7 cellular contexts compared by ENCODE assay signal in the genomic region with DNA sequence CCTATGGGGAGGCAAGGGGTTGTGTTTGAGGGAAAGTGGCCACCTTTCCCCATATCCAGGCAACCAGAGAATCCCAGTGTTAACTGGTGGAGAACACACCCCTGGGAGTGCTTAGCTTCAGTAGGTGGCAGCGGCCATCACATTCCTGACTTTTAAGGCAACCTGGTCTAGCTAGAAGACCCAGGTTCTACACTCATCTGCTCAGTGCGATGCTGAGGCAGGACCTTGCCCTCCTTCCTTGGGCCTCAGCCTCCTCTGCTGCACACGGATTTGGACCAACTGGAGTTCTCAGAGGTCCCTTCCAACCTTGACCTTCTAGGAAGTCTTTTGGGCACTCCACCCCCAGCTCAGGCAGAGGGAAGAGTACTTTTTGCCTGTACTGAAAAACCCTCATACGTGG. TPM values are rescaled to one million over a fixed set of nuclear protein-coding genes. Genes with fewer than 3 reads are reported as not detected.
DNase-seq lines count a peak whose midpoint lies in the region; ATAC-seq and TF ChIP-seq lines count a peak whose summit lies in the region.

No MANE protein-coding gene starts in this region.

- peaks cover 24% of the 10 kb centered on the region for H4K20me1 ChIP-seq in GM23338 (replicated peaks; ENCODE audit: insufficient read depth)

- H3K4me2 ChIP-seq in GM23338 (peak overlapping the region; percentile 99), skeletal muscle satellite cell (ENCODE audit: low read length) (peak overlapping the region; percentile 96)

- H3K27me3 ChIP-seq in GM23338 (ENCODE audit: insufficient read depth) (no peaks in the 10 kb centered on the region), esophagus muscularis mucosa (no peaks in the 10 kb centered on the region), skeletal muscle satellite cell (ENCODE audit: control insufficient read depth, insufficient read depth, low read length) (no peaks in the 10 kb centered on the region), BE2C (no peaks in the 10 kb centered on the region)

- peak overlapping the region; percentile 98 for H3K4me3 ChIP-seq in GM23338
- no peak overlapping the region for H3K4me3 ChIP-seq in esophagus muscularis mucosa
- no peak overlapping the region for H3K4me3 ChIP-seq in skeletal muscle satellite cell (ENCODE audit: low read length)
- H3K4me3 ChIP-seq in BE2C (ENCODE audit: low read depth, low read length) = no peak overlapping the region

- H3K79me2 ChIP-seq in GM23338 (replicated peaks; ENCODE audit: insufficient read depth) = 0 out of 2 replicates have a peak, but pooled peaks cover 6% of the 10 kb centered on the region

- 32% methylated on average over 2 of the region's 4 CpGs for WGBS in esophagus muscularis mucosa

- no peaks in the 10 kb centered on the region for H3K9me3 ChIP-seq in T-helper 17 cell (ENCODE audit: control insufficient read depth, low read length, poor library complexity, severe bottlenecking)
- H3K9me3 ChIP-seq in esophagus muscularis mucosa = no peaks in the 10 kb centered on the region
- H3K9me3 ChIP-seq in skeletal muscle satellite cell (replicated peaks; ENCODE audit: low read length) = no peaks in the 10 kb centered on the region
- H3K9me3 ChIP-seq in BE2C = no peaks in the 10 kb centered on the region

- no peaks in the 10 kb centered on the region for H3K9me3 Mint-ChIP-seq in GM23338

- TF ChIP-seq EP300 in esophagus muscularis mucosa (IDR thresholded peaks at IDR 0.05) = no peak

- H3K27ac Mint-ChIP-seq in GM23338 (peak overlapping the region; percentile 34), T-helper 17 cell (peak overlapping the region; percentile 91)

- peaks cover 39% of the 10 kb centered on the region for H3K4me1 Mint-ChIP-seq in GM23338
- H3K4me1 Mint-ChIP-seq in T-helper 17 cell = peaks cover 59% of the 10 kb centered on the region

- H3K36me3 Mint-ChIP-seq in GM23338 (ENCODE audit: low read depth) (peaks cover 26% of the 10 kb centered on the region), T-helper 17 cell (ENCODE audit: low read depth) (peaks cover 3% of the 10 kb centered on the region)

- TF ChIP-seq POLR2A in esophagus muscularis mucosa (IDR thresholded peaks at IDR 0.05; ENCODE audit: low read depth) = no peak

- no peak for DNase-seq in GM23338 (ENCODE audit: low spot score)
- no peak for DNase-seq in T-helper 17 cell
- DNase-seq in esophagus muscularis mucosa (ENCODE audit: extremely low spot score) = no peak
- DNase-seq in BE2C = no peak

- peaks cover 49% of the 10 kb centered on the region for H3F3A ChIP-seq in GM23338 (replicated peaks; ENCODE audit: low read depth)

- peak overlapping the region; percentile 89 for H3K9ac ChIP-seq in skeletal muscle satellite cell (ENCODE audit: low read depth, low read length)

- intact Hi-C loops in esophagus muscularis mucosa (cut with DNase I) = loop anchor here (10.0 kb wide), 1 partner anchor 94 kb away; no protein-coding TSS in a partner anchor

- no peak for TF ChIP-seq CTCF in GM23338 (conservative IDR thresholded peaks at IDR 0.05; ENCODE audit: low read depth in 2 of 2)
- no peak for TF ChIP-seq CTCF in esophagus muscularis mucosa (IDR thresholded peaks at IDR 0.05)
- no peak for TF ChIP-seq CTCF in BE2C (IDR thresholded peaks at IDR 0.05; ENCODE audit: low read depth, low read length)

- H3K27me3 Mint-ChIP-seq in GM23338 (ENCODE audit: insufficient read depth, low read depth, poor library complexity) (peaks cover 26% of the 10 kb centered on the region), T-helper 17 cell (no peaks in the 10 kb centered on the region)

- peaks cover 33% of the 10 kb centered on the region for H3K4me1 ChIP-seq in GM23338 (ENCODE audit: insufficient read depth)
- H3K4me1 ChIP-seq in esophagus muscularis mucosa = peaks cover 57 to 68% (median 60%) of the 10 kb centered on the region in 4 donors
- peaks cover 51% of the 10 kb centered on the region for H3K4me1 ChIP-seq in skeletal muscle satellite cell (ENCODE audit: control insufficient read depth, insufficient read depth, low read length)
- H3K4me1 ChIP-seq in BE2C = no peaks in the 10 kb centered on the region

- H2AFZ ChIP-seq in GM23338 = no peak overlapping the region

- no peak for ATAC-seq in GM23338
- ATAC-seq in T-helper 17 cell = no peak
- no peak for ATAC-seq in HG03139 (IDR thresholded peaks at IDR 0.05; ENCODE audit: unreplicated experiment)
- no peak for ATAC-seq in HG03097 (IDR thresholded peaks at IDR 0.05; ENCODE audit: low FRiP score, unreplicated experiment)

- H3K36me3 ChIP-seq in GM23338 (ENCODE audit: insufficient read depth) (peaks cover 8% of the 10 kb centered on the region), esophagus muscularis mucosa (peaks cover 14 to 48% (median 36%) of the 10 kb centered on the region in 4 donors), skeletal muscle satellite cell (ENCODE audit: insufficient read depth, low read length) (peaks cover 41% of the 10 kb centered on the region), BE2C (peaks cover 22% of the 10 kb centered on the region)

- peak overlapping the region; percentile 87 for H3K27ac ChIP-seq in GM23338 (ENCODE audit: low read depth)
- peak overlapping the region; percentile 34 to 96 (median 88) for H3K27ac ChIP-seq in esophagus muscularis mucosa (replicated peaks in 1 of 4)

- H3K9me2 ChIP-seq in GM23338 (ENCODE audit: insufficient read depth) = no peaks in the 10 kb centered on the region

- peak overlapping the region; percentile 91 for H3K4me3 Mint-ChIP-seq in GM23338
- H3K4me3 Mint-ChIP-seq in T-helper 17 cell = peak overlapping the region; percentile 97

TF ChIP-seq in GM23338, 12 proteins besides CTCF, POLR2A, EP300 and RAD21 (continues in another document):
- TF ChIP-seq, protein P1, sequence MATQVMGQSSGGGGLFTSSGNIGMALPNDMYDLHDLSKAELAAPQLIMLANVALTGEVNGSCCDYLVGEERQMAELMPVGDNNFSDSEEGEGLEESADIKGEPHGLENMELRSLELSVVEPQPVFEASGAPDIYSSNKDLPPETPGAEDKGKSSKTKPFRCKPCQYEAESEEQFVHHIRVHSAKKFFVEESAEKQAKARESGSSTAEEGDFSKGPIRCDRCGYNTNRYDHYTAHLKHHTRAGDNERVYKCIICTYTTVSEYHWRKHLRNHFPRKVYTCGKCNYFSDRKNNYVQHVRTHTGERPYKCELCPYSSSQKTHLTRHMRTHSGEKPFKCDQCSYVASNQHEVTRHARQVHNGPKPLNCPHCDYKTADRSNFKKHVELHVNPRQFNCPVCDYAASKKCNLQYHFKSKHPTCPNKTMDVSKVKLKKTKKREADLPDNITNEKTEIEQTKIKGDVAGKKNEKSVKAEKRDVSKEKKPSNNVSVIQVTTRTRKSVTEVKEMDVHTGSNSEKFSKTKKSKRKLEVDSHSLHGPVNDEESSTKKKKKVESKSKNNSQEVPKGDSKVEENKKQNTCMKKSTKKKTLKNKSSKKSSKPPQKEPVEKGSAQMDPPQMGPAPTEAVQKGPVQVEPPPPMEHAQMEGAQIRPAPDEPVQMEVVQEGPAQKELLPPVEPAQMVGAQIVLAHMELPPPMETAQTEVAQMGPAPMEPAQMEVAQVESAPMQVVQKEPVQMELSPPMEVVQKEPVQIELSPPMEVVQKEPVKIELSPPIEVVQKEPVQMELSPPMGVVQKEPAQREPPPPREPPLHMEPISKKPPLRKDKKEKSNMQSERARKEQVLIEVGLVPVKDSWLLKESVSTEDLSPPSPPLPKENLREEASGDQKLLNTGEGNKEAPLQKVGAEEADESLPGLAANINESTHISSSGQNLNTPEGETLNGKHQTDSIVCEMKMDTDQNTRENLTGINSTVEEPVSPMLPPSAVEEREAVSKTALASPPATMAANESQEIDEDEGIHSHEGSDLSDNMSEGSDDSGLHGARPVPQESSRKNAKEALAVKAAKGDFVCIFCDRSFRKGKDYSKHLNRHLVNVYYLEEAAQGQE (IDR thresholded peaks at IDR 0.05; ENCODE audit: unreplicated experiment) = no peak
- no peak for TF ChIP-seq POLR2AphosphoS5 (IDR thresholded peaks at IDR 0.05; ENCODE audit: low read depth)
- TF ChIP-seq, protein P2, sequence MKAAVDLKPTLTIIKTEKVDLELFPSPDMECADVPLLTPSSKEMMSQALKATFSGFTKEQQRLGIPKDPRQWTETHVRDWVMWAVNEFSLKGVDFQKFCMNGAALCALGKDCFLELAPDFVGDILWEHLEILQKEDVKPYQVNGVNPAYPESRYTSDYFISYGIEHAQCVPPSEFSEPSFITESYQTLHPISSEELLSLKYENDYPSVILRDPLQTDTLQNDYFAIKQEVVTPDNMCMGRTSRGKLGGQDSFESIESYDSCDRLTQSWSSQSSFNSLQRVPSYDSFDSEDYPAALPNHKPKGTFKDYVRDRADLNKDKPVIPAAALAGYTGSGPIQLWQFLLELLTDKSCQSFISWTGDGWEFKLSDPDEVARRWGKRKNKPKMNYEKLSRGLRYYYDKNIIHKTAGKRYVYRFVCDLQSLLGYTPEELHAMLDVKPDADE (IDR thresholded peaks at IDR 0.05) = no peak
- TF ChIP-seq ZNF114 (CRISPR knock-in tag; IDR thresholded peaks at IDR 0.05) = no peak
- no peak for TF ChIP-seq STAT1 (IDR thresholded peaks at IDR 0.05; ENCODE audit: unreplicated experiment)

RNA-seq across cellular contexts. Expression of a gene that starts 3.0 kb away (rescaled TPM):
- total RNA-seq in GM23338 (2014; rRNA removed; shearing (Covaris generic)) = 24.5 and 30.9 TPM in 2 replicates
- polyA plus RNA-seq in GM23338 (2016; fragmentation: Nextera tagmentation; extraction: Ambion mirVana) = 19.1 and 19.7 TPM in 2 replicates
- total RNA-seq in T-helper 17 cell (100 to 1,000 TPM; 247 to 250 TPM), esophagus muscularis mucosa (100 to 1,000 TPM; 110 to 167 (median 133) TPM)
- total RNA-seq in skeletal muscle satellite cell (2012; rRNA removed) = 49.2 and 55.7 TPM in 2 replicates
- 44.1 TPM for polyA plus RNA-seq in BE2C (2012; ENCODE audit: insufficient read depth, insufficient read length, low read depth)

RNA-seq across cellular contexts. Expression of a gene that starts 17.3 kb away (rescaled TPM):
- total RNA-seq in GM23338 (2014; rRNA removed; shearing (Covaris generic)) = 32.7 and 33.7 TPM in 2 replicates
- 30.3 and 35.3 TPM in 2 replicates for polyA plus RNA-seq in GM23338 (2016; fragmentation: Nextera tagmentation; extraction: Ambion mirVana)
- total RNA-seq in T-helper 17 cell (1 to 10 TPM; 2.8 to 3.8 TPM), esophagus muscularis mucosa (10 to 100 TPM in 2 of 4 donors, 1 to 10 TPM in 2; 5.8 to 11.6 (median 9.2) TPM)
- 25.6 and 26.9 TPM in 2 replicates for total RNA-seq in skeletal muscle satellite cell (2012; rRNA removed)
- 193 TPM for polyA plus RNA-seq in BE2C (2012; ENCODE audit: insufficient read depth, insufficient read length, low read depth)

RNA-seq across cellular contexts. Expression of a gene that starts 17.7 kb away (rescaled TPM):
- 39.3 and 47.2 TPM in 2 replicates for total RNA-seq in GM23338 (2014; rRNA removed; shearing (Covaris generic))
- 18.1 and 20.1 TPM in 2 replicates for polyA plus RNA-seq in GM23338 (2016; fragmentation: Nextera tagmentation; extraction: Ambion mirVana)
- 1 to 10 TPM; 3.6 to 3.9 TPM for total RNA-seq in T-helper 17 cell
- total RNA-seq in esophagus muscularis mucosa = 10 to 100 TPM in 3 of 4 donors, 1 to 10 TPM in 1; 9.6 to 14.9 (median 14.2) TPM
- 19.4 and 23.3 TPM in 2 replicates for total RNA-seq in skeletal muscle satellite cell (2012; rRNA removed)
- 14.9 TPM for polyA plus RNA-seq in BE2C (2012; ENCODE audit: insufficient read depth, insufficient read length, low read depth)

RNA-seq across cellular contexts. Expression of a gene that starts 43.4 kb away (rescaled TPM):
- total RNA-seq in GM23338 (2014; rRNA removed; shearing (Covaris generic)) = 20.2 and 21.5 TPM in 2 replicates
- polyA plus RNA-seq in GM23338 (2016; fragmentation: Nextera tagmentation; extraction: Ambion mirVana) = 5.3 and 5.9 TPM in 2 replicates
- total RNA-seq in T-helper 17 cell (1 to 10 TPM; 1.7 to 2.1 TPM), esophagus muscularis mucosa (1 to 10 TPM; 1.3 to 2.5 (median 2.3) TPM)
- total RNA-seq in skeletal muscle satellite cell (2012; rRNA removed) = 1.7 and 3.5 TPM in 2 replicates
- polyA plus RNA-seq in BE2C (2012; ENCODE audit: insufficient read depth, insufficient read length, low read depth) = 6.7 TPM
